Comparison of ENCODE assay signal across 10 cellular contexts in genomic region chr2:219440388-219441256, GRCh38. TPM values are rescaled to one million over a fixed set of nuclear protein-coding genes. Genes with fewer than 3 reads are reported as not detected.
DNase-seq lines count a peak whose midpoint lies in the region; ATAC-seq and TF ChIP-seq lines count a peak whose summit lies in the region.
"Had no signal": no experiment of that assay in that cellular context is flagged by ENCODE, and none has a peak within 500 bp of the region (broad histone marks: within the 10 kb centered on the region; RNA-seq: fewer than 3 reads in every experiment).

No MANE protein-coding gene starts in this region.

- no peak overlapping the region for H2BK120ac ChIP-seq in neuronal stem cell (ENCODE audit: low read depth, low read length)

- H3K4me2 ChIP-seq in neuronal stem cell (ENCODE audit: insufficient read depth, low read length, poor library complexity, severe bottlenecking): no peak overlapping the region

- no peak overlapping the region for H3K14ac ChIP-seq in neuronal stem cell (ENCODE audit: low read length)

- H2AFZ ChIP-seq in neuronal stem cell (ENCODE audit: low read length): no peak overlapping the region

- no peak overlapping the region for H3K9ac ChIP-seq in neuronal stem cell (ENCODE audit: low read depth, low read length, poor library complexity)

- intact Hi-C loops in left ventricle myocardium superior (cut with micrococcal nuclease) (no loop called here), left lung (cut with DNase I) (no loop called here), aorta (cut with DNase I) (loop anchor here in 1 of 2 donors (5.0 kb wide), 1 partner anchor 33 kb away; no protein-coding TSS in a partner anchor)

- H3K27ac ChIP-seq in right atrium auricular region (peak overlapping the region; percentile 84 to 89), left lung (no peak overlapping the region), aorta (ENCODE audit: low read depth in 1 of 2, low read length in 2 of 2) (peak overlapping the region; percentile 90 to 94), neuronal stem cell (replicated peaks; ENCODE audit: low read length) (no peak overlapping the region)

- DNase-seq in right atrium auricular region (ENCODE audit: low spot score) (no peak), left ventricle myocardium superior (no peak), left lung (no peak), aorta (no peak), neuronal stem cell (ENCODE audit: low spot score) (no peak), amygdala (lab: John Stamatoyannopoulos, UW) (no peak), SKM-1 treated with dmso at 0.1 percent for 144 hours (lab: John Stamatoyannopoulos, UW; ENCODE audit: unreplicated experiment) (no peak)
- DNase-seq in activated naive CD8-positive, alpha-beta T cell treated with anti-CD3 and anti-CD28 coated beads for 36 hours: no peak
- DNase-seq: DMS 273 treated with DMSO at 0.1 percent for 48 hours had no signal

- H3K36me3 ChIP-seq in right atrium auricular region (no peaks in the 10 kb centered on the region), left lung (no peaks in the 10 kb centered on the region), aorta (ENCODE audit: control insufficient read depth in 1 of 2, insufficient read depth in 2 of 2, low read length in 1 of 2) (no peaks in the 10 kb centered on the region), neuronal stem cell (replicated peaks in 1 of 2; ENCODE audit: control insufficient read depth in 2 of 2, insufficient read depth in 2 of 2, low read length in 2 of 2) (peaks cover 0 to 2% of the 10 kb centered on the region in 2 donors)

- no peak overlapping the region for H3K4me3 ChIP-seq in right atrium auricular region
- H3K4me3 ChIP-seq in left lung: no peak overlapping the region
- H3K4me3 ChIP-seq in aorta (ENCODE audit: low read length in 2 of 2): no peak overlapping the region
- H3K4me3 ChIP-seq in neuronal stem cell (ENCODE audit: low read length in 2 of 2): no peak overlapping the region

- no peak overlapping the region for H3K27ac Mint-ChIP-seq in activated naive CD8-positive, alpha-beta T cell treated with anti-CD3 and anti-CD28 coated beads for 36 hours

- H3K27me3 Mint-ChIP-seq in activated naive CD8-positive, alpha-beta T cell treated with anti-CD3 and anti-CD28 coated beads for 36 hours: peaks cover 19% of the 10 kb centered on the region

- H3K36me3 Mint-ChIP-seq in activated naive CD8-positive, alpha-beta T cell treated with anti-CD3 and anti-CD28 coated beads for 36 hours: no peaks in the 10 kb centered on the region

- no peak overlapping the region for H2BK5ac ChIP-seq in neuronal stem cell (ENCODE audit: low read length)

- H2BK15ac ChIP-seq in neuronal stem cell (ENCODE audit: low read length): no peak overlapping the region

- no peak overlapping the region for H3K23ac ChIP-seq in neuronal stem cell (ENCODE audit: low read depth, low read length, poor library complexity)

- H3K27me3 ChIP-seq in right atrium auricular region (no peaks in the 10 kb centered on the region), left lung (peaks cover 10 to 92% of the 10 kb centered on the region in 2 donors), aorta (ENCODE audit: control insufficient read depth in 1 of 2, insufficient read depth in 2 of 2, low read length in 1 of 2) (no peaks in the 10 kb centered on the region), neuronal stem cell (ENCODE audit: control insufficient read depth in 3 of 3, insufficient read depth in 3 of 3, low read depth in 1 of 3, low read length in 3 of 3) (peaks cover 0 to 63% (median 41%) of the 10 kb centered on the region in 3 experiments)

- no peaks in the 10 kb centered on the region for H3K9me3 Mint-ChIP-seq in activated naive CD8-positive, alpha-beta T cell treated with anti-CD3 and anti-CD28 coated beads for 36 hours

- no peak overlapping the region for H3K18ac ChIP-seq in neuronal stem cell (ENCODE audit: low read length)

- ATAC-seq in left ventricle myocardium superior: no peak
- ATAC-seq in left lung: peak; percentile 60
- no peak for ATAC-seq in aorta (ENCODE audit: low FRiP score)
- ATAC-seq: left lobe of liver had no signal

- H4K91ac ChIP-seq in neuronal stem cell (ENCODE audit: low read depth, low read length, poor library complexity): no peak overlapping the region

- H2AK5ac ChIP-seq in neuronal stem cell (ENCODE audit: low read depth, low read length): no peak overlapping the region

- no peak overlapping the region for H4K8ac ChIP-seq in neuronal stem cell (ENCODE audit: low read depth, low read length)

- no peaks in the 10 kb centered on the region for H3K79me1 ChIP-seq in neuronal stem cell (ENCODE audit: low read depth, low read length)

- WGBS in aorta, 2 donors: 78 to 79% methylated on average over 6 of the region's 6 CpGs
- no CpG with 5 or more reads among the region's 6 CpGs for WGBS in neuronal stem cell (ENCODE audit: extremely low coverage in 2 of 2, insufficient read length in 2 of 2, insufficient replicate concordance in 1 of 2), 2 donors

- no peaks in the 10 kb centered on the region for H3K9me3 ChIP-seq in right atrium auricular region
- no peaks in the 10 kb centered on the region for H3K9me3 ChIP-seq in left lung
- H3K9me3 ChIP-seq in aorta (ENCODE audit: control insufficient read depth, low read length): no peaks in the 10 kb centered on the region
- no peaks in the 10 kb centered on the region for H3K9me3 ChIP-seq in neuronal stem cell (replicated peaks in 1 of 2; ENCODE audit: control insufficient read depth in 2 of 2, insufficient read depth in 1 of 2, low read depth in 1 of 2, low read length in 2 of 2)

- no peak overlapping the region for H3K4ac ChIP-seq in neuronal stem cell (ENCODE audit: low read length)

- peaks cover 12% of the 10 kb centered on the region for H3K4me1 Mint-ChIP-seq in activated naive CD8-positive, alpha-beta T cell treated with anti-CD3 and anti-CD28 coated beads for 36 hours

- TF ChIP-seq CTCF in right atrium auricular region (IDR thresholded peaks at IDR 0.05): no peak
- no peak for TF ChIP-seq CTCF in left lung (IDR thresholded peaks at IDR 0.05)

- peak overlapping the region; percentile 20 for H3K4me3 Mint-ChIP-seq in activated naive CD8-positive, alpha-beta T cell treated with anti-CD3 and anti-CD28 coated beads for 36 hours

- peaks cover 0 to 59% of the 10 kb centered on the region in 2 donors for H3K4me1 ChIP-seq in right atrium auricular region
- H3K4me1 ChIP-seq in left lung: peaks cover 0 to 13% of the 10 kb centered on the region in 2 donors
- H3K4me1 ChIP-seq in aorta (ENCODE audit: control insufficient read depth in 1 of 2, insufficient read depth in 2 of 2, low read length in 2 of 2): peaks cover 0 to 4% of the 10 kb centered on the region in 2 donors
- peaks cover 12% of the 10 kb centered on the region in 2 donors for H3K4me1 ChIP-seq in neuronal stem cell (ENCODE audit: control insufficient read depth in 2 of 2, insufficient read depth in 1 of 2, low read depth in 1 of 2, low read length in 2 of 2)

- no peak overlapping the region for H2BK12ac ChIP-seq in neuronal stem cell (ENCODE audit: low read length)

RNA-seq across cellular contexts. Expression of gene SPEG, which starts 6.0 kb away (rescaled TPM):
- total RNA-seq in right atrium auricular region: 10 to 100 TPM; 82.2 to 90.8 TPM
- total RNA-seq in left ventricle myocardium superior: 111 TPM
- 1 to 10 TPM; 1.5 to 1.6 TPM for total RNA-seq in activated naive CD8-positive, alpha-beta T cell treated with anti-CD3 and anti-CD28 coated beads for 36 hours
- 10 to 100 TPM in 1 of 2 donors, 1 to 10 TPM in 1; 7.3 to 11.7 TPM for total RNA-seq in left lung
- total RNA-seq in aorta: 100 to 1,000 TPM; 261 to 453 TPM
- 1,000 to 10,000 TPM in 1 of 2 donors, 10 to 100 TPM in 1; 81.6 to 1,108 TPM for polyA plus RNA-seq in aorta
- 24.0 TPM for polyA plus RNA-seq in neuronal stem cell (2013, experiment 1 of 2)
- 23.9 TPM for polyA plus RNA-seq in neuronal stem cell (2013, experiment 2 of 2)

RNA-seq across cellular contexts. Expression of gene DES, which starts 22.4 kb away (rescaled TPM):
- total RNA-seq in right atrium auricular region (over 10,000 TPM; 12,280 to 13,654 TPM), left ventricle myocardium superior (14,457 TPM), left lung (100 to 1,000 TPM in 1 of 2 donors, 10 to 100 TPM in 1; 32.0 to 101 TPM), aorta (100 to 1,000 TPM; 282 to 314 TPM)
- under 1 TPM; 0.26 to 0.39 TPM for total RNA-seq in activated naive CD8-positive, alpha-beta T cell treated with anti-CD3 and anti-CD28 coated beads for 36 hours
- 100 to 1,000 TPM in 1 of 2 donors, 10 to 100 TPM in 1; 22.5 to 145 TPM for polyA plus RNA-seq in aorta
- polyA plus RNA-seq in neuronal stem cell (2013, experiment 1 of 2): 0.24 TPM
- 0.39 TPM for polyA plus RNA-seq in neuronal stem cell (2013, experiment 2 of 2)

RNA-seq across cellular contexts. Expression of gene DNPEP, which starts 52.9 kb away (rescaled TPM):
- total RNA-seq in right atrium auricular region (10 to 100 TPM; 48.1 to 51.2 TPM), left ventricle myocardium superior (74.8 TPM), left lung (10 to 100 TPM; 41.6 to 62.9 TPM), aorta (10 to 100 TPM; 40.8 to 60.2 TPM)
- 100 to 1,000 TPM; 122 to 123 TPM for total RNA-seq in activated naive CD8-positive, alpha-beta T cell treated with anti-CD3 and anti-CD28 coated beads for 36 hours
- polyA plus RNA-seq in aorta: 100 to 1,000 TPM in 1 of 2 donors, 10 to 100 TPM in 1; 64.7 to 127 TPM
- polyA plus RNA-seq in neuronal stem cell (2013, experiment 1 of 2): 35.4 TPM
- polyA plus RNA-seq in neuronal stem cell (2013, experiment 2 of 2): 35.1 TPM

RNA-seq across cellular contexts. Expression of gene GMPPA, which starts 58.1 kb away (rescaled TPM):
- total RNA-seq in right atrium auricular region (10 to 100 TPM; 21.6 to 23.3 TPM), left ventricle myocardium superior (21.6 TPM), left lung (10 to 100 TPM; 43.7 to 50.1 TPM), aorta (10 to 100 TPM; 38.5 to 42.3 TPM)
- total RNA-seq in activated naive CD8-positive, alpha-beta T cell treated with anti-CD3 and anti-CD28 coated beads for 36 hours: 10 to 100 TPM; 29.1 to 31.5 TPM
- polyA plus RNA-seq in aorta: 100 to 1,000 TPM in 1 of 2 donors, 10 to 100 TPM in 1; 17.0 to 135 TPM
- polyA plus RNA-seq in neuronal stem cell (2013, experiment 1 of 2): 11.1 TPM
- 10.9 TPM for polyA plus RNA-seq in neuronal stem cell (2013, experiment 2 of 2)

Comparison
In these comparisons a context has a peak if more than half of its experiments do, and no peak if none do; other contexts are left out.
1. H3K27ac ChIP-seq: peak in right atrium auricular region (2 of 2) and aorta (2 of 2); none in left lung (0 of 2) and neuronal stem cell (single experiment).
2. RNA of gene DES, which starts 22.4 kb away (total RNA-seq): 14,457 TPM in left ventricle myocardium superior (single experiment) and 12,280 to 13,654 TPM in right atrium auricular region; 282 to 314 TPM in aorta, 32.0 to 101 TPM in left lung and 0.26 to 0.39 TPM in activated naive CD8-positive, alpha-beta T cell treated with anti-CD3 and anti-CD28 coated beads for 36 hours; every median in the first group is over 10 times any median in the second.